10 cellular contexts compared by ENCODE assay signal in the genomic region with DNA sequence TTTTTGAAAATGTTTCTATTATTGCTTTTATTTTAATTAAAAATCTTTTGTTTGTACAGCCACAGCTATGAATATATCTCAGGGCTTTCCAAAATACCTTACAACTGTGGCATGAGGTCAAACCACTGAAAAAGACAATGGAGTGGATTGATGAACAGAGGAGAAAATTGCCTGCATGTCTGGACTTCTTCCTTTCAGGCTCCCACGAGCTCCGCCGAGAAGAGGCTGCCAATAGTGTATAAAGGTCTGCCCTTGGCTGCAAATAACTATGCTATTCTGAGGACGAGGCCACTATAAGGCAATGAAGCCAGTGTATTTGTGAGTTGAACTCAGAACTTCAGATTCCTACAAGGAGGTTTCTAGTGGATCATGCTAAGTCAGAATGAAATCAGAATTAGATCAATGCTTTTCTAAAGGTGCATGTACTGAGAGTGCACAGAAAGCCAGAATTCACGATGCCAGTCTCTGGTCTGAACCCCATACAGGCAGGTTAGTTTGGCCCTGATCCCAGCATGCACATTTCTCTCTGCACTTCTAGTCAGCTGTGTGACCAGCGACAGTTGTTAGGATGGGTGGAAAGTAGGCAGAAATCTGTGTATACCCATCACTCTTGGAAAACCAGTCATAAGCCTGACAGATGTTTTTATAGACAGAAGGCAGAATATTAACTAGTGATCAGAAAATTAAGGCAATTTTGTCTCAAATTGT. TPM values are rescaled to one million over a fixed set of nuclear protein-coding genes. Genes with fewer than 3 reads are reported as not detected.
DNase-seq lines count a peak whose midpoint lies in the region; ATAC-seq, FAIRE-seq and TF ChIP-seq lines count a peak whose summit lies in the region.
"Had no signal": no experiment of that assay in that cellular context is flagged by ENCODE, and none has a peak within 500 bp of the region (broad histone marks: within the 10 kb centered on the region; RNA-seq: fewer than 3 reads in every experiment).

No MANE protein-coding gene starts in this region.

- TF ChIP-seq CTCF in coronary artery (IDR thresholded peaks at IDR 0.05) (no peak), left lung (IDR thresholded peaks at IDR 0.05) (no peak), kidney (IDR thresholded peaks at IDR 0.05; ENCODE audit: borderline replicate concordance, extremely low read depth, insufficient read depth) (no peak)

- no peaks in the 10 kb centered on the region for H3K27me3 ChIP-seq in left lung

- H3K4me3 ChIP-seq in coronary artery: peak overlapping the region; percentile 8
- no peak overlapping the region for H3K4me3 ChIP-seq in left lung
- H3K4me3 ChIP-seq in kidney (ENCODE audit: low read length in 2 of 2): no peak overlapping the region

- intact Hi-C loops in left lung (cut with DNase I) (no loop called here), kidney (cut with DNase I) (no loop called here)

- no peak for FAIRE-seq in kidney (lab: Jason Lieb, UNC)

- ATAC-seq in left lung (peak; percentile 56), GM19397 (IDR thresholded peaks at IDR 0.05; ENCODE audit: unreplicated experiment) (no peak)

- H3K9me3 ChIP-seq in left lung (no peaks in the 10 kb centered on the region), kidney (ENCODE audit: control insufficient read depth in 1 of 2, low read length in 2 of 2) (no peaks in the 10 kb centered on the region)
- H3K9me3 ChIP-seq: neutrophil had no signal

- H3K36me3 ChIP-seq in left lung (no peaks in the 10 kb centered on the region), kidney (ENCODE audit: control insufficient read depth in 1 of 2, insufficient read depth in 2 of 2, low read length in 2 of 2) (no peaks in the 10 kb centered on the region)
- H3K36me3 ChIP-seq: neutrophil had no signal

- H3K9ac ChIP-seq in kidney (ENCODE audit: low read length in 2 of 2): no peak overlapping the region

- peak overlapping the region; percentile 86 to 90 for H3K27ac ChIP-seq in coronary artery
- peak overlapping the region in 1 of 2 donors; percentile 37 for H3K27ac ChIP-seq in left lung
- H3K27ac ChIP-seq in kidney (ENCODE audit: low read depth in 2 of 2, low read length in 2 of 2): peak overlapping the region in 1 of 2 donors; percentile 2
- H3K27ac ChIP-seq: neutrophil had no signal

- DNase-seq in NCI-H446 treated with DMSO at 0.1 percent for 48 hours (lab: John Stamatoyannopoulos, UW) (peak; percentile 24), coronary artery (ENCODE audit: low spot score) (no peak), left lung (no peak), superior temporal gyrus (ENCODE audit: extremely low spot score) (peak; percentile 56), NCI-H1048 (lab: John Stamatoyannopoulos, UW) (no peak), kidney (no peak), activated T-cell treated with anti-CD3 and anti-CD28 coated beads for 4 hours (no peak)
- DNase-seq: activated CD8-positive, alpha-beta memory T cell treated with anti-CD3 and anti-CD28 coated beads, Interleukin-2, amount 50 U/mL, for 4 hours had no signal

- peaks cover 0 to 18% of the 10 kb centered on the region in 2 donors for H3K4me1 ChIP-seq in left lung
- peaks cover 0 to 4% of the 10 kb centered on the region in 2 donors for H3K4me1 ChIP-seq in kidney (ENCODE audit: control insufficient read depth in 1 of 2, insufficient read depth in 1 of 2, low read depth in 1 of 2, low read length in 2 of 2)

RNA-seq across cellular contexts. Expression of gene PLPP1, which starts 42.7 kb away (rescaled TPM):
- total RNA-seq in left lung (10 to 100 TPM; 56.2 to 80.4 TPM), kidney (144 TPM)
- 166 TPM for polyA plus RNA-seq in kidney (ENCODE audit: insufficient read depth, low read depth, low replicate concordance)

Comparison
In these comparisons a context has a peak if more than half of its experiments do, and no peak if none do; other contexts are left out.
1. DNase-seq: peak in NCI-H446 treated with DMSO at 0.1 percent for 48 hours (single experiment) and superior temporal gyrus (single experiment); none in coronary artery (single experiment), left lung (0 of 2), NCI-H1048 (single experiment), kidney (single experiment) and activated T-cell treated with anti-CD3 and anti-CD28 coated beads for 4 hours (single experiment).